Comparison of ENCODE assay signal across 23 cellular contexts in the genomic region with DNA sequence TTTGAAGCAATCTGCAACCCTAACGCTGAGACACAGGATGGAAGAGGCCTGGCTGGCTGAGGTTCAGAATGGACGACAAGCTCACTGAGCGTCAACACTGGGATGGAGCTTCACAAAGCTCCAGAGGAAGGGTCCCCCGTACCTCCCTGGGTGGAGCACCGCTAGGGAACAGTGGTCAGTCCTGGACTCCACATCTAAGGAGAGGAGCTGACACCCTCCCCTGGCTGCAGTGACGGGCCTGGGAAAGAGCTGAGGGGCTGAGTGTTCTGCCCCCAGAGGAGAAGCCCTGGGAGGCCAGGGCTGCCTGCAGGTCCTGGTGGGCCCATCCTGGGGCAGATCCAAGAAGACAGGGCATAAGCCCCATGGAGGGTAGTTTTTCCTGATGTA.
DNase-seq lines count a peak whose midpoint lies in the region; ATAC-seq, FAIRE-seq and TF ChIP-seq lines count a peak whose summit lies in the region.
"Had no signal": no experiment of that assay in that cellular context is flagged by ENCODE, and none has a peak within 500 bp of the region (broad histone marks: within the 10 kb centered on the region; RNA-seq: fewer than 3 reads in every experiment).

No MANE protein-coding gene starts in this region.

- H3K4me3 ChIP-seq in HEK293 (ENCODE audit: low read depth, low read length): no peak overlapping the region
- no peak overlapping the region for H3K4me3 ChIP-seq in endodermal cell (ENCODE audit: low read length)
- H3K4me3 ChIP-seq: K562 had no signal

- no peak overlapping the region for H3K27ac Mint-ChIP-seq in endodermal cell
- H3K27ac Mint-ChIP-seq: HFFc6 had no signal

- H3K27me3 Mint-ChIP-seq in activated T-cell treated with anti-CD3 and anti-CD28 coated beads, Interleukin-2, amount 50 U/mL, for 4 hours (ENCODE audit: low read depth): peaks cover 10% of the 10 kb centered on the region
- H3K27me3 Mint-ChIP-seq in endodermal cell (ENCODE audit: insufficient read depth): no peaks in the 10 kb centered on the region

- no peaks in the 10 kb centered on the region for H3K9me3 Mint-ChIP-seq in activated T-cell treated with anti-CD3 and anti-CD28 coated beads, Interleukin-2, amount 50 U/mL, for 4 hours
- H3K9me3 Mint-ChIP-seq in endodermal cell: peaks cover 5% of the 10 kb centered on the region
- H3K9me3 Mint-ChIP-seq: HFFc6 had no signal

- no peaks in the 10 kb centered on the region for H3K27me3 ChIP-seq in endodermal cell (ENCODE audit: control insufficient read depth, insufficient read depth, low read length, poor library complexity, severe bottlenecking)

- H3K27ac ChIP-seq in HEK293 (ENCODE audit: extremely low read depth, low read depth, low read length): no peak overlapping the region
- no peak overlapping the region for H3K27ac ChIP-seq in endodermal cell (ENCODE audit: low read depth, low read length)
- H3K27ac ChIP-seq: HL-60 had no signal

- no peaks in the 10 kb centered on the region for H3K4me1 Mint-ChIP-seq in activated T-cell treated with anti-CD3 and anti-CD28 coated beads, Interleukin-2, amount 50 U/mL, for 4 hours (ENCODE audit: low read depth)
- H3K4me1 Mint-ChIP-seq in endodermal cell: peaks cover 17% of the 10 kb centered on the region

- no peaks in the 10 kb centered on the region for H3K36me3 ChIP-seq in HEK293 (ENCODE audit: control insufficient read depth in 2 of 2, insufficient read depth in 1 of 2, low read length in 2 of 2)
- no peaks in the 10 kb centered on the region for H3K36me3 ChIP-seq in endodermal cell (ENCODE audit: control insufficient read depth, insufficient read depth, low read length)

- peak; percentile 6 to 9 for DNase-seq in activated T-cell treated with anti-CD3 and anti-CD28 coated beads, Interleukin-2, amount 50 U/mL, for 48 hours
- no peak for DNase-seq in activated T-cell treated with anti-CD3 and anti-CD28 coated beads, Interleukin-2, amount 50 U/mL, for 4 hours
- DNase-seq in endodermal cell (peak; percentile 29), sciatic nerve (ENCODE audit: low spot score) (peak; percentile 41), D721Med (ENCODE audit: insufficient read length, low spot score) (no peak), EL (no peak)
- DNase-seq: HFFc6, MM.1S, NCI-H1092, NCI-H1436, NCI-H187 treated with DMSO at 0.1 percent for 48 hours, NCI-H2107, NCI-H446 treated with DMSO at 0.1 percent for 48 hours, NCI-H526 treated with DMSO at 0.1 percent for 48 hours, Right ventricle myocardium superior had no signal

- intact Hi-C loops in sciatic nerve (cut with DNase I): no loop called here

- POLR2A ChIA-PET in HEK293 (lab: Yijun Ruan, JAX): no interaction called here

- no peak for ATAC-seq in activated T-cell treated with anti-CD3 and anti-CD28 coated beads, Interleukin-2, amount 50 U/mL, for 4 hours
- ATAC-seq in sciatic nerve (no peak), HG03342 (IDR thresholded peaks at IDR 0.05; ENCODE audit: unreplicated experiment) (no peak)
- ATAC-seq: K562 had no signal

- CTCF ChIA-PET in HEK293 (lab: Yijun Ruan, JAX): interaction anchor here (0.7 to 0.8 kb wide), 2 partner anchors 36 to 55 kb away, joined by 3 to 4 read pairs; no protein-coding TSS in a partner anchor

- no peak for FAIRE-seq in D721Med (lab: Jason Lieb, UNC)
- FAIRE-seq: A204.1, GM19239, H54, HepG2, K562 had no signal

- no peak overlapping the region for H3K4me3 Mint-ChIP-seq in activated T-cell treated with anti-CD3 and anti-CD28 coated beads, Interleukin-2, amount 50 U/mL, for 4 hours
- H3K4me3 Mint-ChIP-seq in endodermal cell: no peak overlapping the region
- H3K4me3 Mint-ChIP-seq: HFFc6 had no signal

- TF ChIP-seq CTCF in HEK293 (tag by site-specific recombination; IDR thresholded peaks at IDR 0.05) (no peak), endodermal cell (conservative IDR thresholded peaks at IDR 0.05) (no peak), D721Med (IDR thresholded peaks at IDR 0.05; ENCODE audit: insufficient read depth, missing control alignments) (no peak)

- WGBS in endodermal cell (ENCODE audit: insufficient coverage in 1 of 2, insufficient read length in 1 of 2), 2 experiments: 63 to 69% methylated on average over 5 to 6 of the region's 6 CpGs

- H3K4me1 ChIP-seq in HEK293 (ENCODE audit: control insufficient read depth, insufficient read depth, low read length): peaks cover 2% of the 10 kb centered on the region; the same call in 1 of the 2 replicates
- H3K4me1 ChIP-seq in endodermal cell (ENCODE audit: control insufficient read depth, insufficient read depth, low read length): peaks cover 16% of the 10 kb centered on the region

- H3K36me3 Mint-ChIP-seq in activated T-cell treated with anti-CD3 and anti-CD28 coated beads, Interleukin-2, amount 50 U/mL, for 4 hours (ENCODE audit: insufficient read depth): no peaks in the 10 kb centered on the region
- no peaks in the 10 kb centered on the region for H3K36me3 Mint-ChIP-seq in endodermal cell (ENCODE audit: low read depth)

- H3K9ac ChIP-seq in endodermal cell (ENCODE audit: extremely low read depth, low read length, poor library complexity, severe bottlenecking): no peak overlapping the region

- no peaks in the 10 kb centered on the region for H3K9me3 ChIP-seq in HEK293 (ENCODE audit: control insufficient read depth, insufficient read depth, low read depth, low read length)
- peaks cover 8% of the 10 kb centered on the region for H3K9me3 ChIP-seq in endodermal cell (ENCODE audit: control insufficient read depth, low read length)

TF ChIP-seq in HEK293, 187 proteins besides CTCF, POLR2A, EP300 and RAD21:
- TF ChIP-seq MEIS1 (CRISPR knock-in tag; IDR thresholded peaks at IDR 0.05; ENCODE audit: borderline replicate concordance) (no peak), GLIS1 (tag by site-specific recombination; IDR thresholded peaks at IDR 0.05) (peak; percentile 70)

Comparison
In these comparisons a context has a peak if more than half of its experiments do, and no peak if none do; other contexts are left out.
1. DNase-seq: peak in activated T-cell treated with anti-CD3 and anti-CD28 coated beads, Interleukin-2, amount 50 U/mL, for 48 hours (2 of 2), endodermal cell (single experiment) and sciatic nerve (single experiment); none in activated T-cell treated with anti-CD3 and anti-CD28 coated beads, Interleukin-2, amount 50 U/mL, for 4 hours (single experiment), D721Med (single experiment) and EL (single experiment).